10 cellular contexts compared by ENCODE assay signal in the genomic region with DNA sequence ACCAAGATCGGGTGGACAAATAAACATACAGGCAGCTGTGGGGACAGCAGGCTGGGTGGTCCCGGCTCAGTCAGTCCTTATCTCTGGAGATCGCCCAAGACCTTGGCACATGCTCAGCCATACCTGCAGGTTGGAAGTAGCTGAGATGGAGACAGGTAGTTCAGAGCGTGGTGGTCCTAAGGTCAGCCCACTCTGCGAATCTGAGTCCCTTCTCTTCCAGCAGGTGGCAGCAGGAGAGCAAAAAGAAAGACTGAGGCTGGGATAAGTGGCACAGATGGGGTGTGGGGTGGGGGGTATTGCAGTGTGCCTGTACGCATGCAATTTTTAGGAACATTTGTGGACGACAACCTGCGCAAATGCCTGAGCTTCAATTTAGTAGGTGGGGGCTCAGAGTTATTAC.
DNase-seq lines count a peak whose midpoint lies in the region; ATAC-seq and TF ChIP-seq lines count a peak whose summit lies in the region.
"Had no signal": no experiment of that assay in that cellular context is flagged by ENCODE, and none has a peak within 500 bp of the region (broad histone marks: within the 10 kb centered on the region; RNA-seq: fewer than 3 reads in every experiment).

No MANE protein-coding gene starts in this region.

- peak; percentile 17 for DNase-seq in HuH-7 (ENCODE audit: low spot score)
- peak; percentile 65 for DNase-seq in iPS-NIHi7 (ENCODE audit: extremely low spot score)
- DNase-seq in stimulated activated CD4-positive, alpha-beta T cell treated with anti-CD3 and anti-CD28 coated beads, Interleukin-1b, Interleukin-23, amount 100 ng/mL, for 48 hours, result no peak
- DNase-seq in stimulated activated CD4-positive, alpha-beta T cell treated with anti-CD3 and anti-CD28 coated beads, Interleukin-4, amount 100 ng/mL, for 1 hour, result no peak
- DNase-seq: DMS79 treated with DMSO at 0.1 percent for 48 hours, hypothalamus had no signal

- ATAC-seq in GM21367 (IDR thresholded peaks at IDR 0.05; ENCODE audit: unreplicated experiment), result no peak
- no peak for ATAC-seq in HG03159 (IDR thresholded peaks at IDR 0.05; ENCODE audit: unreplicated experiment)

- H3K27ac ChIP-seq in DOHH2 (ENCODE audit: low read depth, low read length), result no peak overlapping the region

- H3K27me3 ChIP-seq in DOHH2 (ENCODE audit: control insufficient read depth, low read length), result no peaks in the 10 kb centered on the region

- H3F3A ChIP-seq in DOHH2 (ENCODE audit: control insufficient read depth, insufficient read depth), result no peaks in the 10 kb centered on the region

- H3K36me3 ChIP-seq in DOHH2 (ENCODE audit: control insufficient read depth, low read length), result no peaks in the 10 kb centered on the region

- H3K4me3 ChIP-seq in DOHH2 (ENCODE audit: low read length) (no peak overlapping the region), WI38 (ENCODE audit: low read depth, low read length) (no peak overlapping the region)

- no peaks in the 10 kb centered on the region for H3K79me2 ChIP-seq in DOHH2 (ENCODE audit: control insufficient read depth, low read length)

- no peak overlapping the region for H3K4me2 ChIP-seq in DOHH2 (ENCODE audit: low read length)

- H4K20me1 ChIP-seq in DOHH2 (ENCODE audit: control insufficient read depth, insufficient read depth, low read depth, low read length), result no peaks in the 10 kb centered on the region

- no peaks in the 10 kb centered on the region for H3K9me3 ChIP-seq in DOHH2 (ENCODE audit: control insufficient read depth, insufficient read depth, low read length)

- TF ChIP-seq CTCF in DOHH2 (IDR thresholded peaks at IDR 0.05; ENCODE audit: low read depth, low read length, poor library complexity, severe bottlenecking), result peak; percentile 64
- peak; percentile 17; the same call in 1 of the 2 replicates for TF ChIP-seq CTCF in WI38 (IDR thresholded peaks at IDR 0.05; ENCODE audit: low read depth, low read length)

- H3K9me2 ChIP-seq in DOHH2 (replicated peaks; ENCODE audit: control insufficient read depth, low read length), result no peaks in the 10 kb centered on the region

- H3K4me1 ChIP-seq in DOHH2 (ENCODE audit: control insufficient read depth, low read length), result no peaks in the 10 kb centered on the region

Comparison
In these comparisons a context has a peak if more than half of its experiments do, and no peak if none do; other contexts are left out.
1. DNase-seq: peak in HuH-7 (single experiment) and iPS-NIHi7 (single experiment); none in stimulated activated CD4-positive, alpha-beta T cell treated with anti-CD3 and anti-CD28 coated beads, Interleukin-1b, Interleukin-23, amount 100 ng/mL, for 48 hours (single experiment) and stimulated activated CD4-positive, alpha-beta T cell treated with anti-CD3 and anti-CD28 coated beads, Interleukin-4, amount 100 ng/mL, for 1 hour (single experiment).